In the genomic region with DNA sequence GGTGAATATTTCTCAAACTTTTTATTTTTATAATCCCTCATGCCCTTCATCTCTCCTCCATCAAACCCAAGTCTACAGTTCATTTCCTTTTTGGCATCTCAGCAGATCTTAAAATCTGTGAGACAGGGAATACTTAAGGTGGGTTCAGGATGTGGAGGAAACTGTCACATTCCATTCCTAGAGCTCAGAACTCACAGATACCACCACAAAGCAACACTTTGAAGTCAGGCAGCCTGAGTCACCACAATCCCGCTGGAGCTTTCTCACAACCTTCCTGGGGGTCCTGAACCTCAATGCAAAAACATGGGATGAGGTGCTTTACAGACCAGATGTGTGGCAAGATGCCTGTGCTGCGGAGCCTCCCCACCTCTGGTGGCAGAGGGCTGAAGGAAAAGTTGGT, we compare ENCODE assay signal across 13 cellular contexts.
A peak's percentile ranks its signal among the peaks of the same experiment; 100 is the strongest.
DNase-seq lines count a peak whose midpoint lies in the region; ATAC-seq, FAIRE-seq and TF ChIP-seq lines count a peak whose summit lies in the region.
"Had no signal": no experiment of that assay in that cellular context is flagged by ENCODE, and none has a peak within 500 bp of the region (broad histone marks: within the 10 kb centered on the region; RNA-seq: fewer than 3 reads in every experiment).

No MANE protein-coding gene starts in this region.

- H4K20me1 ChIP-seq in astrocyte (ENCODE audit: insufficient read depth, low read length) = no peaks in the 10 kb centered on the region

- no peaks in the 10 kb centered on the region for H3K27me3 Mint-ChIP-seq in astrocyte (ENCODE audit: low read depth, unreplicated experiment)
- H3K27me3 Mint-ChIP-seq: activated naive CD8-positive, alpha-beta T cell treated with anti-CD3 and anti-CD28 coated beads, Interleukin-2, amount 50 U/mL, for 24 hours had no signal

- no peak overlapping the region for H2AFZ ChIP-seq in astrocyte (ENCODE audit: low read depth, low read length)

- H3K36me3 Mint-ChIP-seq in astrocyte (ENCODE audit: low read depth, unreplicated experiment) = no peaks in the 10 kb centered on the region

- peaks cover 35% of the 10 kb centered on the region for H3K4me1 Mint-ChIP-seq in astrocyte (ENCODE audit: low read depth, unreplicated experiment)
- H3K4me1 Mint-ChIP-seq: activated naive CD8-positive, alpha-beta T cell treated with anti-CD3 and anti-CD28 coated beads, Interleukin-2, amount 50 U/mL, for 24 hours had no signal

- intact Hi-C loops in left ventricle myocardium inferior (cut with micrococcal nuclease) = no loop called here
- intact Hi-C loops in left ventricle myocardium superior (cut with micrococcal nuclease) = no loop called here

- ATAC-seq in left ventricle myocardium superior = no peak
- ATAC-seq in esophagus mucosa = no peak
- no peak for ATAC-seq in HG03159 (IDR thresholded peaks at IDR 0.05; ENCODE audit: unreplicated experiment)
- ATAC-seq in HG03175 (IDR thresholded peaks at IDR 0.05; ENCODE audit: unreplicated experiment) = no peak
- ATAC-seq: activated naive CD8-positive, alpha-beta T cell treated with anti-CD3 and anti-CD28 coated beads, Interleukin-2, amount 50 U/mL, for 24 hours had no signal

- no peaks in the 10 kb centered on the region for H3K79me2 ChIP-seq in astrocyte (ENCODE audit: insufficient read depth, low read length)

- H3K9me3 ChIP-seq in left ventricle myocardium inferior (replicated peaks) (no peaks in the 10 kb centered on the region), astrocyte (ENCODE audit: insufficient read depth, low read depth, low read length) (no peaks in the 10 kb centered on the region)
- H3K9me3 ChIP-seq: sigmoid colon had no signal

- H3K27ac ChIP-seq in left ventricle myocardium inferior (replicated peaks) = peak overlapping the region; percentile 60
- peak overlapping the region; percentile 93 for H3K27ac ChIP-seq in astrocyte (ENCODE audit: low read depth, low read length)
- H3K27ac ChIP-seq: sigmoid colon had no signal

- peak overlapping the region; percentile 63 for H3K4me2 ChIP-seq in astrocyte (ENCODE audit: low read length)

- peaks cover 16% of the 10 kb centered on the region for H3K4me1 ChIP-seq in left ventricle myocardium inferior
- peaks cover 38% of the 10 kb centered on the region for H3K4me1 ChIP-seq in astrocyte (ENCODE audit: insufficient read depth, low read length)
- H3K4me1 ChIP-seq: sigmoid colon had no signal

- DNase-seq in left ventricle myocardium inferior (no peak), left ventricle myocardium superior (no peak), astrocyte (ENCODE audit: low read depth) (peak; percentile 97), iPS-NIHi7 (ENCODE audit: extremely low spot score) (peak; percentile 35), GOT3 (lab: John Stamatoyannopoulos, UW) (no peak)
- DNase-seq: activated CD8-positive, alpha-beta memory T cell treated with anti-CD3 and anti-CD28 coated beads, Interleukin-2, amount 50 U/mL, for 4 hours; activated naive CD8-positive, alpha-beta T cell treated with anti-CD3 and anti-CD28 coated beads, Interleukin-2, amount 50 U/mL, for 24 hours; NCI-H446 treated with DMSO at 0.1 percent for 48 hours; sigmoid colon; trophoblast cell had no signal

- H3K4me3 ChIP-seq in left ventricle myocardium inferior (no peak overlapping the region), astrocyte (ENCODE audit: insufficient read depth, low read depth, low read length) (no peak overlapping the region)
- H3K4me3 ChIP-seq: sigmoid colon had no signal

- H3K27me3 ChIP-seq in left ventricle myocardium inferior (ENCODE audit: low read depth) (no peaks in the 10 kb centered on the region), astrocyte (ENCODE audit: insufficient read depth, low read length) (no peaks in the 10 kb centered on the region)
- H3K27me3 ChIP-seq: sigmoid colon had no signal

- H3K36me3 ChIP-seq in left ventricle myocardium inferior (no peaks in the 10 kb centered on the region), astrocyte (ENCODE audit: insufficient read depth, low read length) (peaks cover 22% of the 10 kb centered on the region)
- H3K36me3 ChIP-seq: sigmoid colon had no signal

- peak overlapping the region; percentile 80 for H3K27ac Mint-ChIP-seq in astrocyte (ENCODE audit: unreplicated experiment)
- H3K27ac Mint-ChIP-seq: activated naive CD8-positive, alpha-beta T cell treated with anti-CD3 and anti-CD28 coated beads, Interleukin-2, amount 50 U/mL, for 24 hours had no signal

- peak; percentile 96 for FAIRE-seq in astrocyte (lab: Jason Lieb, UNC)

- TF ChIP-seq CTCF in left ventricle myocardium inferior (IDR thresholded peaks at IDR 0.05; ENCODE audit: borderline replicate concordance) = no peak
- no peak for TF ChIP-seq CTCF in astrocyte (IDR thresholded peaks at IDR 0.05; ENCODE audit: insufficient read depth, low read depth, low read length)

- H3K9me3 Mint-ChIP-seq in astrocyte (ENCODE audit: unreplicated experiment) = no peaks in the 10 kb centered on the region
- H3K9me3 Mint-ChIP-seq: activated naive CD8-positive, alpha-beta T cell treated with anti-CD3 and anti-CD28 coated beads, Interleukin-2, amount 50 U/mL, for 24 hours had no signal

- H3K4me3 Mint-ChIP-seq in astrocyte (ENCODE audit: unreplicated experiment) = no peak overlapping the region
- H3K4me3 Mint-ChIP-seq: activated naive CD8-positive, alpha-beta T cell treated with anti-CD3 and anti-CD28 coated beads, Interleukin-2, amount 50 U/mL, for 24 hours had no signal

- H3K9ac ChIP-seq in astrocyte (ENCODE audit: low read length) = peak overlapping the region; percentile 73

Comparison
In these comparisons a context has a peak if more than half of its experiments do, and no peak if none do; other contexts are left out.
1. DNase-seq: peak in astrocyte (single experiment) and iPS-NIHi7 (single experiment); none in left ventricle myocardium inferior (single experiment), left ventricle myocardium superior (single experiment) and GOT3 (single experiment).